Comparison of ENCODE assay signal across 1 cellular context in the genomic region with DNA sequence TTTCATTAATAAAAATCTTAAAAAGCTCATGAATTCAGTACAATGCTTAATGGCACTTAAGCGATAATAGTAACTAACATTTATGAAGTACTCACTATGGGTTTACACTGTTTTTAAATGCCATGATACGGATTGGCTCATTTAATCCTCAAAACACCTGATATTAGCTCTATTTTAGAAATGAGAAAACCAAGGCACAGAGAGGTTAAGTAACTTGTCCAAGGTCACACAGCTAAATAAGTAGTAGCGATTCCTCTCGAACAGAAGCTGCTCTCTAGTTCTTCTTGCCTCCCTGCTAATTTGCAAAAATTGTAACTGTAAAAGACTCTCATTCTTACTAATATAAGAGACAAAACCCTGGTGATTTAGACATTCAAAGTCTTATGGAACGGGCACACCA.
TF ChIP-seq lines count a peak whose summit lies in the region.

No MANE protein-coding gene starts in this region.

TF ChIP-seq in SK-N-SH, 30 proteins besides CTCF, POLR2A, EP300 and RAD21 (continued from another document):
- TF ChIP-seq, protein P1, sequence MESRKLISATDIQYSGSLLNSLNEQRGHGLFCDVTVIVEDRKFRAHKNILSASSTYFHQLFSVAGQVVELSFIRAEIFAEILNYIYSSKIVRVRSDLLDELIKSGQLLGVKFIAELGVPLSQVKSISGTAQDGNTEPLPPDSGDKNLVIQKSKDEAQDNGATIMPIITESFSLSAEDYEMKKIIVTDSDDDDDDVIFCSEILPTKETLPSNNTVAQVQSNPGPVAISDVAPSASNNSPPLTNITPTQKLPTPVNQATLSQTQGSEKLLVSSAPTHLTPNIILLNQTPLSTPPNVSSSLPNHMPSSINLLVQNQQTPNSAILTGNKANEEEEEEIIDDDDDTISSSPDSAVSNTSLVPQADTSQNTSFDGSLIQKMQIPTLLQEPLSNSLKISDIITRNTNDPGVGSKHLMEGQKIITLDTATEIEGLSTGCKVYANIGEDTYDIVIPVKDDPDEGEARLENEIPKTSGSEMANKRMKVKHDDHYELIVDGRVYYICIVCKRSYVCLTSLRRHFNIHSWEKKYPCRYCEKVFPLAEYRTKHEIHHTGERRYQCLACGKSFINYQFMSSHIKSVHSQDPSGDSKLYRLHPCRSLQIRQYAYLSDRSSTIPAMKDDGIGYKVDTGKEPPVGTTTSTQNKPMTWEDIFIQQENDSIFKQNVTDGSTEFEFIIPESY (IDR thresholded peaks at IDR 0.05; ENCODE audit: borderline replicate concordance, low read depth), result no peak
- no peak for TF ChIP-seq RXRA (IDR thresholded peaks at IDR 0.05; ENCODE audit: borderline replicate concordance, low read depth)
- TF ChIP-seq SIN3A (IDR thresholded peaks at IDR 0.05; ENCODE audit: borderline replicate concordance, low read depth, low read length), result no peak
- no peak for TF ChIP-seq RCOR1 (IDR thresholded peaks at IDR 0.05; ENCODE audit: low read length)
- TF ChIP-seq NFIC (IDR thresholded peaks at IDR 0.05; ENCODE audit: borderline replicate concordance), result no peak
- TF ChIP-seq, protein P2, sequence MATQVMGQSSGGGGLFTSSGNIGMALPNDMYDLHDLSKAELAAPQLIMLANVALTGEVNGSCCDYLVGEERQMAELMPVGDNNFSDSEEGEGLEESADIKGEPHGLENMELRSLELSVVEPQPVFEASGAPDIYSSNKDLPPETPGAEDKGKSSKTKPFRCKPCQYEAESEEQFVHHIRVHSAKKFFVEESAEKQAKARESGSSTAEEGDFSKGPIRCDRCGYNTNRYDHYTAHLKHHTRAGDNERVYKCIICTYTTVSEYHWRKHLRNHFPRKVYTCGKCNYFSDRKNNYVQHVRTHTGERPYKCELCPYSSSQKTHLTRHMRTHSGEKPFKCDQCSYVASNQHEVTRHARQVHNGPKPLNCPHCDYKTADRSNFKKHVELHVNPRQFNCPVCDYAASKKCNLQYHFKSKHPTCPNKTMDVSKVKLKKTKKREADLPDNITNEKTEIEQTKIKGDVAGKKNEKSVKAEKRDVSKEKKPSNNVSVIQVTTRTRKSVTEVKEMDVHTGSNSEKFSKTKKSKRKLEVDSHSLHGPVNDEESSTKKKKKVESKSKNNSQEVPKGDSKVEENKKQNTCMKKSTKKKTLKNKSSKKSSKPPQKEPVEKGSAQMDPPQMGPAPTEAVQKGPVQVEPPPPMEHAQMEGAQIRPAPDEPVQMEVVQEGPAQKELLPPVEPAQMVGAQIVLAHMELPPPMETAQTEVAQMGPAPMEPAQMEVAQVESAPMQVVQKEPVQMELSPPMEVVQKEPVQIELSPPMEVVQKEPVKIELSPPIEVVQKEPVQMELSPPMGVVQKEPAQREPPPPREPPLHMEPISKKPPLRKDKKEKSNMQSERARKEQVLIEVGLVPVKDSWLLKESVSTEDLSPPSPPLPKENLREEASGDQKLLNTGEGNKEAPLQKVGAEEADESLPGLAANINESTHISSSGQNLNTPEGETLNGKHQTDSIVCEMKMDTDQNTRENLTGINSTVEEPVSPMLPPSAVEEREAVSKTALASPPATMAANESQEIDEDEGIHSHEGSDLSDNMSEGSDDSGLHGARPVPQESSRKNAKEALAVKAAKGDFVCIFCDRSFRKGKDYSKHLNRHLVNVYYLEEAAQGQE (IDR thresholded peaks at IDR 0.05; ENCODE audit: low read depth, low read length), result no peak
